13 cellular contexts compared by ENCODE assay signal in the genomic region with DNA sequence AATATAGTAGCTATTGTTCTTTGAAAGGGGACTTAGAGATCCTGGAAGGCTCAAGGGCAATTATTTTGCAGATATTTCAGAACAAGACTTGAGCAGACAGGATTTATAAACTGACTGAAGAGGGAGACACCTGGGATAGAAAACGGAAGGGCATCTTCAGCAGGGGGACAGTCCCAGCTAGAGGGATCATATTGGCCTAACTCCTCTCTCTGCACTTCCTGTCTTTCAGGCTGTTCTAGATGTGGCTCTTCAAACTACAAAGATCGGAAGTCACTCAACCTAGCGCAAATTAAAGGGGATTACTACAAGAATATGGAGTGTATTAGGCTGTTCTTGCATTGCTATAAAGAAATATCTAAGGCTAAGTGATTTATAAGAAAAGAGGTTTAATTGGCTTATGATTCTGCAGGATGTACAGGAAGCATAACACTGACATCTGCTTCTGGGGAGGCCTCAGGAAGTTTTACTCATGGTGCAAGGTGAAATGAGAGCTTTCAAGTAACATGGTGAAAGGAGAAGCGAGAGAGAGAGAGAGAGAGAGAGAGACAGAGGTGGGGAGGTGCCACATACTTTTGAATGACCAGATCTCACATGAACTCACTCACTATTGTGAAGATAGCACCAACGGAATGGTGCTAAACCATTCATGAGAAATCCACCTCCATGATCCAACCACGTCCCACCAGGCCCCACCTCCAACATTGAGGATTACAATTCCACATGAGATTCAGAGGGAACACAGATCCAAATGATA.
"Had no signal": no experiment of that assay in that cellular context is flagged by ENCODE, and none has a peak within 500 bp of the region (broad histone marks: within the 10 kb centered on the region; RNA-seq: fewer than 3 reads in every experiment).

No MANE protein-coding gene starts in this region.

- H3K27ac ChIP-seq: esophagus muscularis mucosa, left ventricle myocardium inferior, neutrophil had no signal

- H3K36me3 ChIP-seq: esophagus muscularis mucosa, left ventricle myocardium inferior, neutrophil had no signal

- H3K27ac Mint-ChIP-seq: activated naive CD4-positive, alpha-beta T cell treated with anti-CD3 and anti-CD28 coated beads, Interleukin-2, amount 50 U/mL, for 72 hours; activated T-cell treated with anti-CD3 and anti-CD28 coated beads, Interleukin-2, amount 50 U/mL, for 24 hours; naive thymus-derived CD8-positive, alpha-beta T cell; stimulated activated effector memory CD8-positive, alpha-beta T cell treated with anti-CD3 and anti-CD28 coated beads, Interleukin-12 subunit alpha, Interleukin-12 subunit beta, amount 100 ng/mL, for 72 hours had no signal

- H3K4me3 Mint-ChIP-seq: activated T-cell treated with anti-CD3 and anti-CD28 coated beads, Interleukin-2, amount 50 U/mL, for 24 hours; naive thymus-derived CD8-positive, alpha-beta T cell; stimulated activated effector memory CD8-positive, alpha-beta T cell treated with anti-CD3 and anti-CD28 coated beads, Interleukin-12 subunit alpha, Interleukin-12 subunit beta, amount 100 ng/mL, for 72 hours had no signal

- H3K4me1 Mint-ChIP-seq: stimulated activated effector memory CD8-positive, alpha-beta T cell treated with anti-CD3 and anti-CD28 coated beads, Interleukin-12 subunit alpha, Interleukin-12 subunit beta, amount 100 ng/mL, for 72 hours had no signal

- H3K9me3 Mint-ChIP-seq: activated naive CD4-positive, alpha-beta T cell treated with anti-CD3 and anti-CD28 coated beads, Interleukin-2, amount 50 U/mL, for 72 hours; activated T-cell treated with anti-CD3 and anti-CD28 coated beads, Interleukin-2, amount 50 U/mL, for 24 hours; naive thymus-derived CD8-positive, alpha-beta T cell; stimulated activated effector memory CD8-positive, alpha-beta T cell treated with anti-CD3 and anti-CD28 coated beads, Interleukin-12 subunit alpha, Interleukin-12 subunit beta, amount 100 ng/mL, for 72 hours had no signal

- H3K9me3 ChIP-seq: esophagus muscularis mucosa, left ventricle myocardium inferior, neutrophil had no signal

- H3K27me3 ChIP-seq: esophagus muscularis mucosa had no signal

- ATAC-seq: activated CD4-positive, CD25-positive, alpha-beta regulatory T cell treated with anti-CD3 and anti-CD28 coated beads, Interleukin-2, amount 50 U/mL, for 24 hours; activated naive CD4-positive, alpha-beta T cell treated with anti-CD3 and anti-CD28 coated beads, Interleukin-2, amount 50 U/mL, for 72 hours; naive thymus-derived CD8-positive, alpha-beta T cell; stimulated activated effector memory CD8-positive, alpha-beta T cell treated with anti-CD3 and anti-CD28 coated beads, Interleukin-12 subunit alpha, Interleukin-12 subunit beta, amount 100 ng/mL, for 72 hours had no signal

- H3K4me3 ChIP-seq: esophagus muscularis mucosa, left ventricle myocardium inferior had no signal

- H3K36me3 Mint-ChIP-seq: activated naive CD4-positive, alpha-beta T cell treated with anti-CD3 and anti-CD28 coated beads, Interleukin-2, amount 50 U/mL, for 72 hours; naive thymus-derived CD8-positive, alpha-beta T cell; stimulated activated effector memory CD8-positive, alpha-beta T cell treated with anti-CD3 and anti-CD28 coated beads, Interleukin-12 subunit alpha, Interleukin-12 subunit beta, amount 100 ng/mL, for 72 hours had no signal

- DNase-seq: activated CD4-positive, alpha-beta T cell treated with anti-CD3 and anti-CD28 coated beads, Interleukin-2, amount 50 U/mL, for 4 hours; activated effector memory CD4-positive, alpha-beta T cell treated with anti-CD3 and anti-CD28 coated beads, Interleukin-2, amount 50 U/mL, for 16 hours; activated T-cell treated with anti-CD3 and anti-CD28 coated beads, Interleukin-2, amount 50 U/mL, for 24 hours; kidney; left ventricle myocardium inferior; posterior cingulate gyrus had no signal

- FAIRE-seq: colon, kidney had no signal
